8 cellular contexts compared by ENCODE assay signal in genomic region chr1:228108742-228109072, GRCh38. TPM values are rescaled to one million over a fixed set of nuclear protein-coding genes. Genes with fewer than 3 reads are reported as not detected.
DNase-seq lines count a peak whose midpoint lies in the region; ATAC-seq, FAIRE-seq and TF ChIP-seq lines count a peak whose summit lies in the region.

No MANE protein-coding gene starts in this region.

- H3K36me3 ChIP-seq in ES-I3 (ENCODE audit: insufficient read depth, low read length) (peaks cover 5% of the 10 kb centered on the region), MG63 (peaks cover 18% of the 10 kb centered on the region), endodermal cell (ENCODE audit: control insufficient read depth, insufficient read depth, low read length) (peaks cover 14% of the 10 kb centered on the region), pancreas (no peaks in the 10 kb centered on the region)

- intact Hi-C loops in pancreas (cut with DNase I), result no loop called here

- ATAC-seq in pancreas, result no peak
- ATAC-seq in GM18907 (IDR thresholded peaks at IDR 0.05; ENCODE audit: unreplicated experiment), result no peak

- H3K27ac ChIP-seq in endodermal cell (ENCODE audit: low read depth, low read length), result peak overlapping the region; percentile 58
- peak overlapping the region; percentile 77 to 88 (median 82) for H3K27ac ChIP-seq in pancreas

- H3K27me3 ChIP-seq in MG63 (no peaks in the 10 kb centered on the region), endodermal cell (ENCODE audit: control insufficient read depth, insufficient read depth, low read length, poor library complexity, severe bottlenecking) (no peaks in the 10 kb centered on the region), pancreas (no peaks in the 10 kb centered on the region)

- TF ChIP-seq CTCF in endodermal cell (conservative IDR thresholded peaks at IDR 0.05) (no peak), pancreas (IDR thresholded peaks at IDR 0.05) (no peak)

- FAIRE-seq in pancreas (lab: Jason Lieb, UNC), result no peak

- peaks cover 2% of the 10 kb centered on the region for H3K9me3 Mint-ChIP-seq in endodermal cell

- H3K4me1 ChIP-seq in ES-I3 (ENCODE audit: insufficient read depth, low read length) (no peaks in the 10 kb centered on the region), endodermal cell (ENCODE audit: control insufficient read depth, insufficient read depth, low read length) (peaks cover 5% of the 10 kb centered on the region), pancreas (peaks cover 5 to 9% (median 7%) of the 10 kb centered on the region in 3 donors)

- H3K27ac Mint-ChIP-seq in endodermal cell, result peak overlapping the region; percentile 94

- no peak for DNase-seq in MG63
- no peak for DNase-seq in endodermal cell
- DNase-seq in pancreas, result no peak
- DNase-seq in NCI-H2081 (lab: John Stamatoyannopoulos, UW), result no peak
- DNase-seq in NCI-H510A treated with DMSO at 0.1 percent for 48 hours (lab: John Stamatoyannopoulos, UW), result no peak
- no peak for DNase-seq in NCI-H2171 (lab: John Stamatoyannopoulos, UW)

- H3K27me3 Mint-ChIP-seq in endodermal cell (ENCODE audit: insufficient read depth), result peaks cover 4% of the 10 kb centered on the region

- H3K9me3 ChIP-seq in ES-I3 (ENCODE audit: control insufficient read depth, insufficient read depth, low read length) (no peaks in the 10 kb centered on the region), MG63 (no peaks in the 10 kb centered on the region), endodermal cell (ENCODE audit: control insufficient read depth, low read length) (peaks cover 3% of the 10 kb centered on the region), pancreas (no peaks in the 10 kb centered on the region)

- H3K4me3 ChIP-seq in MG63 (peak overlapping the region; percentile 93), endodermal cell (ENCODE audit: low read length) (peak overlapping the region; percentile 94), pancreas (peak overlapping the region; percentile 79 to 98 (median 88))

- peak overlapping the region; percentile 82 for H3K9ac ChIP-seq in ES-I3 (ENCODE audit: low read depth, low read length)
- peak overlapping the region; percentile 87 for H3K9ac ChIP-seq in endodermal cell (ENCODE audit: extremely low read depth, low read length, poor library complexity, severe bottlenecking)

- peaks cover 12% of the 10 kb centered on the region for H3K4me1 Mint-ChIP-seq in endodermal cell

- H3K4me3 Mint-ChIP-seq in endodermal cell, result peak overlapping the region; percentile 84

- H3K36me3 Mint-ChIP-seq in endodermal cell (ENCODE audit: low read depth), result peaks cover 13% of the 10 kb centered on the region

- 5 to 10% methylated on average over 4 to 8 of the region's 8 CpGs for WGBS in endodermal cell (ENCODE audit: insufficient coverage in 1 of 2, insufficient read length in 1 of 2), 2 experiments
- WGBS in pancreas, 2 donors, result 2 to 3% methylated on average over 7 to 8 of the region's 8 CpGs

RNA-seq across cellular contexts. Expression of gene MRPL55, which starts 0.4 kb away (rescaled TPM):
- 46.6 and 83.8 TPM in 2 replicates for total RNA-seq in MG63 (2014; rRNA removed; shearing (Covaris generic); ENCODE audit: low replicate concordance)
- 10 to 100 TPM; 57.6 to 66.7 TPM for total RNA-seq in endodermal cell
- polyA plus RNA-seq in endodermal cell (2013, experiment 1 of 2), result 72.3 TPM
- polyA plus RNA-seq in endodermal cell (2013, experiment 2 of 2), result 52.9 TPM
- total RNA-seq in pancreas, result 10 to 100 TPM; 18.1 to 24.7 (median 23.9) TPM
- 100 to 1,000 TPM; 103 to 113 TPM for polyA plus RNA-seq in pancreas

RNA-seq across cellular contexts. Expression of gene C1orf35, which starts 5.6 kb away (rescaled TPM):
- total RNA-seq in MG63 (2014; rRNA removed; shearing (Covaris generic); ENCODE audit: low replicate concordance), result 38.6 and 39.0 TPM in 2 replicates
- total RNA-seq in endodermal cell, result 10 to 100 TPM; 31.6 to 34.0 TPM
- 27.6 TPM for polyA plus RNA-seq in endodermal cell (2013, experiment 1 of 2)
- 24.7 TPM for polyA plus RNA-seq in endodermal cell (2013, experiment 2 of 2)
- 1 to 10 TPM; 6.3 to 9.3 (median 7.8) TPM for total RNA-seq in pancreas
- polyA plus RNA-seq in pancreas, result 10 to 100 TPM; 18.9 to 33.2 TPM

RNA-seq across cellular contexts. Expression of gene ARF1, which starts 26.2 kb away (rescaled TPM):
- 324 and 413 TPM in 2 replicates for total RNA-seq in MG63 (2014; rRNA removed; shearing (Covaris generic); ENCODE audit: low replicate concordance)
- total RNA-seq in endodermal cell (100 to 1,000 TPM; 322 to 372 TPM), pancreas (100 to 1,000 TPM; 160 to 251 (median 205) TPM)
- polyA plus RNA-seq in endodermal cell (2013, experiment 1 of 2), result 397 TPM
- polyA plus RNA-seq in endodermal cell (2013, experiment 2 of 2), result 397 TPM
- 100 to 1,000 TPM; 167 to 234 TPM for polyA plus RNA-seq in pancreas

RNA-seq across cellular contexts. Expression of gene GUK1, which starts 31.4 kb away (rescaled TPM):
- 246 and 425 TPM in 2 replicates for total RNA-seq in MG63 (2014; rRNA removed; shearing (Covaris generic); ENCODE audit: low replicate concordance)
- total RNA-seq in endodermal cell (100 to 1,000 TPM; 110 to 112 TPM), pancreas (100 to 1,000 TPM in 2 of 6 donors, 10 to 100 TPM in 4; 71.5 to 114 (median 98.6) TPM)
- 121 TPM for polyA plus RNA-seq in endodermal cell (2013, experiment 1 of 2)
- 115 TPM for polyA plus RNA-seq in endodermal cell (2013, experiment 2 of 2)
- polyA plus RNA-seq in pancreas, result 100 to 1,000 TPM; 317 TPM

RNA-seq across cellular contexts. Expression of gene GJC2, which starts 41.0 kb away (rescaled TPM):
- 0.20 and 4.8 TPM in 2 replicates for total RNA-seq in MG63 (2014; rRNA removed; shearing (Covaris generic); ENCODE audit: low replicate concordance)
- total RNA-seq in endodermal cell (under 1 TPM; 0.53 to 0.60 TPM), pancreas (under 1 TPM; 0.08 to 0.69 (median 0.34) TPM)
- polyA plus RNA-seq in endodermal cell (2013, experiment 1 of 2), result 0.71 TPM
- polyA plus RNA-seq in endodermal cell (2013, experiment 2 of 2), result 0.37 TPM
- under 1 TPM; 0.59 to 0.80 TPM for polyA plus RNA-seq in pancreas
